Comparison of ENCODE assay signal across 1 cellular context in the genomic region with DNA sequence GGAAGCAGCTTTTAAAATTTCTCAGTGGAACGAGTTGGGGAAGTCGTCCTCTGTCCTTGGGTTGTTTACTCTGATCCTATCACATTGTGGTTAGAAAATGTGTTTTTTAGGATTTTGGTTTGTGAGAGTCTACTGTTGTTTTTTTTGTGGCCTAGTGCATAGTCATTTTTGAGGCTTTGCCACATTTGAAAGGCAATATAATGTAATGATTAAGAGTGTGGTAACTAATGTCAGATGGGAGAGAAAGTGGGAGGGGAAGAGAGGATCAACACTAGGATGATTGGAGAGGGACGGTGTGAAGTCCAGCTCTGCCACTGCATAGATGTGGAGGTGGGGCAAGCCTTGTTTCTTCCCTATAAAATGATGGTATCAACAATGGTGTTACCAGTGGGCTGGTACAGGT.
TF ChIP-seq lines count a peak whose summit lies in the region.

No MANE protein-coding gene starts in this region.

TF ChIP-seq in WTC11, 78 proteins besides CTCF, POLR2A, EP300 and RAD21 (continued from another document):
- TF ChIP-seq, protein P1, sequence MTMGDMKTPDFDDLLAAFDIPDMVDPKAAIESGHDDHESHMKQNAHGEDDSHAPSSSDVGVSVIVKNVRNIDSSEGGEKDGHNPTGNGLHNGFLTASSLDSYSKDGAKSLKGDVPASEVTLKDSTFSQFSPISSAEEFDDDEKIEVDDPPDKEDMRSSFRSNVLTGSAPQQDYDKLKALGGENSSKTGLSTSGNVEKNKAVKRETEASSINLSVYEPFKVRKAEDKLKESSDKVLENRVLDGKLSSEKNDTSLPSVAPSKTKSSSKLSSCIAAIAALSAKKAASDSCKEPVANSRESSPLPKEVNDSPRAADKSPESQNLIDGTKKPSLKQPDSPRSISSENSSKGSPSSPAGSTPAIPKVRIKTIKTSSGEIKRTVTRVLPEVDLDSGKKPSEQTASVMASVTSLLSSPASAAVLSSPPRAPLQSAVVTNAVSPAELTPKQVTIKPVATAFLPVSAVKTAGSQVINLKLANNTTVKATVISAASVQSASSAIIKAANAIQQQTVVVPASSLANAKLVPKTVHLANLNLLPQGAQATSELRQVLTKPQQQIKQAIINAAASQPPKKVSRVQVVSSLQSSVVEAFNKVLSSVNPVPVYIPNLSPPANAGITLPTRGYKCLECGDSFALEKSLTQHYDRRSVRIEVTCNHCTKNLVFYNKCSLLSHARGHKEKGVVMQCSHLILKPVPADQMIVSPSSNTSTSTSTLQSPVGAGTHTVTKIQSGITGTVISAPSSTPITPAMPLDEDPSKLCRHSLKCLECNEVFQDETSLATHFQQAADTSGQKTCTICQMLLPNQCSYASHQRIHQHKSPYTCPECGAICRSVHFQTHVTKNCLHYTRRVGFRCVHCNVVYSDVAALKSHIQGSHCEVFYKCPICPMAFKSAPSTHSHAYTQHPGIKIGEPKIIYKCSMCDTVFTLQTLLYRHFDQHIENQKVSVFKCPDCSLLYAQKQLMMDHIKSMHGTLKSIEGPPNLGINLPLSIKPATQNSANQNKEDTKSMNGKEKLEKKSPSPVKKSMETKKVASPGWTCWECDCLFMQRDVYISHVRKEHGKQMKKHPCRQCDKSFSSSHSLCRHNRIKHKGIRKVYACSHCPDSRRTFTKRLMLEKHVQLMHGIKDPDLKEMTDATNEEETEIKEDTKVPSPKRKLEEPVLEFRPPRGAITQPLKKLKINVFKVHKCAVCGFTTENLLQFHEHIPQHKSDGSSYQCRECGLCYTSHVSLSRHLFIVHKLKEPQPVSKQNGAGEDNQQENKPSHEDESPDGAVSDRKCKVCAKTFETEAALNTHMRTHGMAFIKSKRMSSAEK (CRISPR knock-in tag; IDR thresholded peaks at IDR 0.05; ENCODE audit: borderline replicate concordance) = no peak
- TF ChIP-seq FOXJ3 (CRISPR knock-in tag; IDR thresholded peaks at IDR 0.05; ENCODE audit: borderline replicate concordance) (no peak), ZNF423 (CRISPR knock-in tag; IDR thresholded peaks at IDR 0.05) (no peak), KAT7 (CRISPR knock-in tag; IDR thresholded peaks at IDR 0.05; ENCODE audit: borderline replicate concordance) (no peak), FOXP1 (CRISPR knock-in tag; IDR thresholded peaks at IDR 0.05; ENCODE audit: borderline replicate concordance) (no peak), JAZF1 (CRISPR knock-in tag; IDR thresholded peaks at IDR 0.05) (no peak), ELF4 (CRISPR knock-in tag; IDR thresholded peaks at IDR 0.05; ENCODE audit: low read depth) (no peak)
- TF ChIP-seq, protein P2, sequence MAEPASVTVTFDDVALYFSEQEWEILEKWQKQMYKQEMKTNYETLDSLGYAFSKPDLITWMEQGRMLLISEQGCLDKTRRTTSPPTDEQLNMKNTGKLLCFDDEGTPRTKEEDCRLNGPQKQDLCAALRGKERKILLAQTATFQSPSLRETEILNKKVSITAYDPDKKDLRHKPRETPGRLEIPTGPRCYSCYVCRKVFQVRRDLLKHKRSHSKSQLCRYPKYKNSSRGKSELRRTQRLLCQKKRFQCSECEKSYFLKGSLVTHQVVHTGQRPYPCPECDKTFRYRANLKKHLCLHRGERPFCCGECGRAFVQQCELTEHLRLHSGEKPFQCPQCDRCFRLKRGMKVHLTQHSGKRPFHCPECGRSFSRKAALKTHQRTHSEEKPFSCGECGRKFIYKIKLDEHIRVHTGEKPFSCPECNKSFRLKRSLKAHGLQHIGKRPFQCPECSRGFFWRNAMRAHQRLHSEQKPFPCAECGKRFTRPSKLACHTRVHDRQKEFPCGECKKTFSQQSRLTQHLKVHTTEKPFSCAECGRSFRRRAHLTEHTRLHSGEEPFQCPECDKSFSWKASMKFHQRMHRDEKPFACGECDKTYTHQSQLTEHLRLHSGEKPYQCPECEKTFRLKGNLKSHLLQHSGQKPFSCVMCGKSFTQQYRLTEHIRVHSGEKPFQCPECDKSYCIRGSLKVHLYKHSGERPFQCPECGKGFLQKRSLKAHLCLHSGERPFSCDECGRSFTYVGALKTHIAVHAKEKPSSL (CRISPR knock-in tag; conservative IDR thresholded peaks at IDR 0.05) = no peak
- TF ChIP-seq, protein P3, sequence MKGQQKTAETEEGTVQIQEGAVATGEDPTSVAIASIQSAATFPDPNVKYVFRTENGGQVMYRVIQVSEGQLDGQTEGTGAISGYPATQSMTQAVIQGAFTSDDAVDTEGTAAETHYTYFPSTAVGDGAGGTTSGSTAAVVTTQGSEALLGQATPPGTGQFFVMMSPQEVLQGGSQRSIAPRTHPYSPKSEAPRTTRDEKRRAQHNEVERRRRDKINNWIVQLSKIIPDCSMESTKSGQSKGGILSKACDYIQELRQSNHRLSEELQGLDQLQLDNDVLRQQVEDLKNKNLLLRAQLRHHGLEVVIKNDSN (CRISPR knock-in tag; IDR thresholded peaks at IDR 0.05) = no peak
- TF ChIP-seq, protein P4, sequence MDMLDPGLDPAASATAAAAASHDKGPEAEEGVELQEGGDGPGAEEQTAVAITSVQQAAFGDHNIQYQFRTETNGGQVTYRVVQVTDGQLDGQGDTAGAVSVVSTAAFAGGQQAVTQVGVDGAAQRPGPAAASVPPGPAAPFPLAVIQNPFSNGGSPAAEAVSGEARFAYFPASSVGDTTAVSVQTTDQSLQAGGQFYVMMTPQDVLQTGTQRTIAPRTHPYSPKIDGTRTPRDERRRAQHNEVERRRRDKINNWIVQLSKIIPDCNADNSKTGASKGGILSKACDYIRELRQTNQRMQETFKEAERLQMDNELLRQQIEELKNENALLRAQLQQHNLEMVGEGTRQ (CRISPR knock-in tag; IDR thresholded peaks at IDR 0.05) = no peak
- TF ChIP-seq, protein P5, sequence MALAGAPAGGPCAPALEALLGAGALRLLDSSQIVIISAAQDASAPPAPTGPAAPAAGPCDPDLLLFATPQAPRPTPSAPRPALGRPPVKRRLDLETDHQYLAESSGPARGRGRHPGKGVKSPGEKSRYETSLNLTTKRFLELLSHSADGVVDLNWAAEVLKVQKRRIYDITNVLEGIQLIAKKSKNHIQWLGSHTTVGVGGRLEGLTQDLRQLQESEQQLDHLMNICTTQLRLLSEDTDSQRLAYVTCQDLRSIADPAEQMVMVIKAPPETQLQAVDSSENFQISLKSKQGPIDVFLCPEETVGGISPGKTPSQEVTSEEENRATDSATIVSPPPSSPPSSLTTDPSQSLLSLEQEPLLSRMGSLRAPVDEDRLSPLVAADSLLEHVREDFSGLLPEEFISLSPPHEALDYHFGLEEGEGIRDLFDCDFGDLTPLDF (CRISPR knock-in tag; IDR thresholded peaks at IDR 0.05) = no peak
- TF ChIP-seq, protein P6, sequence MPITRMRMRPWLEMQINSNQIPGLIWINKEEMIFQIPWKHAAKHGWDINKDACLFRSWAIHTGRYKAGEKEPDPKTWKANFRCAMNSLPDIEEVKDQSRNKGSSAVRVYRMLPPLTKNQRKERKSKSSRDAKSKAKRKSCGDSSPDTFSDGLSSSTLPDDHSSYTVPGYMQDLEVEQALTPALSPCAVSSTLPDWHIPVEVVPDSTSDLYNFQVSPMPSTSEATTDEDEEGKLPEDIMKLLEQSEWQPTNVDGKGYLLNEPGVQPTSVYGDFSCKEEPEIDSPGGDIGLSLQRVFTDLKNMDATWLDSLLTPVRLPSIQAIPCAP (CRISPR knock-in tag; IDR thresholded peaks at IDR 0.05) = no peak
